In genomic region chr5:119418782-119419101, GRCh38 we compare ENCODE assay signal across 10 cellular contexts. TPM values are rescaled to one million over a fixed set of nuclear protein-coding genes. Genes with fewer than 3 reads are reported as not detected.
DNase-seq lines count a peak whose midpoint lies in the region; ATAC-seq and TF ChIP-seq lines count a peak whose summit lies in the region.
"Had no signal": no experiment of that assay in that cellular context is flagged by ENCODE, and none has a peak within 500 bp of the region (broad histone marks: within the 10 kb centered on the region; RNA-seq: fewer than 3 reads in every experiment).

No MANE protein-coding gene starts in this region.

- H3K27ac ChIP-seq in spleen (peak overlapping the region in 7 of 8 donors; percentile 10 to 85 (median 61)), gastrocnemius medialis (no peak overlapping the region)
- H3K27ac ChIP-seq: A549 had no signal

- DNase-seq in NCI-H82 (lab: John Stamatoyannopoulos, UW) (peak; percentile 28), NCI-H82 treated with DMSO at 0.1 percent for 48 hours (lab: John Stamatoyannopoulos, UW; ENCODE audit: unreplicated experiment) (no peak), NCI-H69 (lab: John Stamatoyannopoulos, UW) (peak; percentile 24), spleen (no peak), NCI-H748 treated with DMSO at 0.1 percent for 48 hours (lab: John Stamatoyannopoulos, UW) (no peak), gastrocnemius medialis (no peak), T-helper 1 cell (no peak)
- DNase-seq: NCI-H1092 treated with DMSO at 0.1 percent for 48 hours had no signal

- H3K27me3 ChIP-seq in spleen (replicated peaks in 1 of 7) (no peaks in the 10 kb centered on the region), gastrocnemius medialis (no peaks in the 10 kb centered on the region)

- in situ Hi-C loops in gastrocnemius medialis (cut with MboI; ENCODE audit: low sequenced_read_pairs in 4 of 4): loop anchor here in 2 of 4 donors (10.0 to 25.0 kb wide), 2 partner anchors 431 to 434 kb away; partner anchors contain the start of gene DTWD2 (in 2 of the 2)

- H3K36me3 ChIP-seq in spleen (no peaks in the 10 kb centered on the region), gastrocnemius medialis (no peaks in the 10 kb centered on the region)

- H3K4me3 ChIP-seq in spleen (no peak overlapping the region), gastrocnemius medialis (no peak overlapping the region)
- H3K4me3 ChIP-seq: A549 had no signal

- intact Hi-C loops in spleen (cut with DNase I; ENCODE audit: low total_unique reads): loop anchor here (10.0 kb wide), 1 partner anchor 434 kb away; the partner anchor contains the start of gene DTWD2
- intact Hi-C loops in gastrocnemius medialis (cut with DNase I; ENCODE audit: low total_unique reads): no loop called here

- TF ChIP-seq CTCF in spleen (IDR thresholded peaks at IDR 0.05 in 8 of 11, conservative IDR thresholded peaks at IDR 0.05 in 3 of 11) (peak in 1 of 11 experiments; percentile 10), gastrocnemius medialis (IDR thresholded peaks at IDR 0.05 in 4 of 5, conservative IDR thresholded peaks at IDR 0.05 in 1 of 5) (no peak)

- ATAC-seq in HG02623 (IDR thresholded peaks at IDR 0.05; ENCODE audit: unreplicated experiment) (peak; percentile 71), gastrocnemius medialis (no peak)
- ATAC-seq: A549 had no signal

- TF ChIP-seq POLR2A in spleen (IDR thresholded peaks at IDR 0.05) (no peak), gastrocnemius medialis (IDR thresholded peaks at IDR 0.05) (no peak)

- H3K4me1 ChIP-seq in spleen (peaks cover 8 to 56% (median 27%) of the 10 kb centered on the region in 6 donors), gastrocnemius medialis (no peaks in the 10 kb centered on the region)
- H3K4me1 ChIP-seq: A549 had no signal

- no peaks in the 10 kb centered on the region for H3K9me3 ChIP-seq in spleen
- H3K9me3 ChIP-seq in gastrocnemius medialis: no peaks in the 10 kb centered on the region
- H3K9me3 ChIP-seq: A549 had no signal

RNA-seq across cellular contexts. Expression of gene HSD17B4, which starts 33.6 kb away (rescaled TPM):
- total RNA-seq in spleen: 100 to 1,000 TPM; 134 to 190 (median 159) TPM
- polyA plus RNA-seq in spleen: 100 to 1,000 TPM; 135 to 193 (median 149) TPM
- total RNA-seq in gastrocnemius medialis: 100 to 1,000 TPM in 1 of 4 donors, 10 to 100 TPM in 3; 60.9 to 200 (median 83.1) TPM

Comparison
In these comparisons a context has a peak if more than half of its experiments do, and no peak if none do; other contexts are left out.
1. DNase-seq: peak in NCI-H82 (single experiment) and NCI-H69 (single experiment); none in NCI-H82 treated with DMSO at 0.1 percent for 48 hours (single experiment), spleen (single experiment), NCI-H748 treated with DMSO at 0.1 percent for 48 hours (single experiment), gastrocnemius medialis (0 of 2) and T-helper 1 cell (0 of 5).
2. H3K27ac ChIP-seq: peak in spleen (7 of 8); none in gastrocnemius medialis (0 of 4).